8 cellular contexts compared by ENCODE assay signal in genomic region chr5:181221105-181221791, GRCh38. TPM values are rescaled to one million over a fixed set of nuclear protein-coding genes. Genes with fewer than 3 reads are reported as not detected.
DNase-seq lines count a peak whose midpoint lies in the region; ATAC-seq and TF ChIP-seq lines count a peak whose summit lies in the region.

No MANE protein-coding gene starts in this region.

- peaks cover 64% of the 10 kb centered on the region for H3K27me3 Mint-ChIP-seq in GM23338 (ENCODE audit: insufficient read depth, low read depth, poor library complexity)

- no peaks in the 10 kb centered on the region for H3K9me2 ChIP-seq in GM23338 (ENCODE audit: insufficient read depth)

- peaks cover 12% of the 10 kb centered on the region; the same call in 1 of the 2 replicates for H3K4me1 ChIP-seq in GM23338 (ENCODE audit: insufficient read depth)

- H3K36me3 ChIP-seq in GM23338 (ENCODE audit: insufficient read depth) = 0 out of 2 replicates have a peak, but pooled peaks cover 4% of the 10 kb centered on the region

- TF ChIP-seq CTCF in GM23338 (conservative IDR thresholded peaks at IDR 0.05; ENCODE audit: low read depth in 2 of 2) (no peak), epithelial cell of esophagus (IDR thresholded peaks at IDR 0.05; ENCODE audit: insufficient read depth, low read depth, low read length, missing control alignments) (no peak)

- peak overlapping the region; percentile 37 for H3K4me2 ChIP-seq in GM23338

- peaks cover 14% of the 10 kb centered on the region; the same call in 2 of the 3 replicates for H3K36me3 Mint-ChIP-seq in GM23338 (ENCODE audit: low read depth)

- peak overlapping the region; percentile 99 for H3K4me3 Mint-ChIP-seq in GM23338

- H3K79me2 ChIP-seq in GM23338 (replicated peaks; ENCODE audit: insufficient read depth) = peaks cover 20% of the 10 kb centered on the region

- peak overlapping the region; percentile 66 for H3K4me3 ChIP-seq in GM23338
- H3K4me3 ChIP-seq in epithelial cell of esophagus (ENCODE audit: low read length) = no peak overlapping the region
- peak overlapping the region; percentile 79 for H3K4me3 ChIP-seq in skeletal muscle cell (ENCODE audit: low read depth, low read length)

- no peak overlapping the region for H2AFZ ChIP-seq in GM23338

- no peak overlapping the region for H3K27ac ChIP-seq in GM23338 (ENCODE audit: low read depth)

- peaks cover 16% of the 10 kb centered on the region for H3K9me3 Mint-ChIP-seq in GM23338

- ATAC-seq in GM23338 = no peak

- peaks cover 23% of the 10 kb centered on the region for H3K4me1 Mint-ChIP-seq in GM23338

- H3K27me3 ChIP-seq in GM23338 (ENCODE audit: insufficient read depth) = peaks cover 6% of the 10 kb centered on the region

- H3F3A ChIP-seq in GM23338 (replicated peaks; ENCODE audit: low read depth) = peaks cover 16% of the 10 kb centered on the region

- H3K27ac Mint-ChIP-seq in GM23338 = no peak overlapping the region

- no peaks in the 10 kb centered on the region; the same call in 1 of the 2 replicates for H4K20me1 ChIP-seq in GM23338 (replicated peaks; ENCODE audit: insufficient read depth)

- DNase-seq in GM23338 (ENCODE audit: low spot score) (peak; percentile 47), T-helper 2 cell (peak in 3 of 5 experiments; percentile 51 to 91 (median 86)), epithelial cell of esophagus (ENCODE audit: low read depth) (peak; percentile 23), skeletal muscle cell (ENCODE audit: low read depth) (no peak), NCI-H510A (lab: John Stamatoyannopoulos, UW) (no peak), glomerular visceral epithelial cell (ENCODE audit: extremely low spot score) (no peak), DMS53 (lab: John Stamatoyannopoulos, UW) (no peak), superior temporal gyrus (ENCODE audit: extremely low spot score) (no peak)

TF ChIP-seq in GM23338, 12 proteins besides CTCF, POLR2A, EP300 and RAD21 (continues in another document):
- TF ChIP-seq ZNF462 (CRISPR knock-in tag; IDR thresholded peaks at IDR 0.05) (no peak), ETS1 (IDR thresholded peaks at IDR 0.05) (no peak), REST (IDR thresholded peaks at IDR 0.05; ENCODE audit: unreplicated experiment) (no peak), JUNB (IDR thresholded peaks at IDR 0.05; ENCODE audit: unreplicated experiment) (no peak), POLR2AphosphoS5 (IDR thresholded peaks at IDR 0.05; ENCODE audit: low read depth) (no peak), EZH2phosphoT487 (IDR thresholded peaks at IDR 0.05; ENCODE audit: unreplicated experiment) (no peak), STAT1 (IDR thresholded peaks at IDR 0.05; ENCODE audit: unreplicated experiment) (no peak), CREB1 (CRISPR knock-in tag; IDR thresholded peaks at IDR 0.05; ENCODE audit: low read depth) (no peak), ZNF331 (CRISPR knock-in tag; IDR thresholded peaks at IDR 0.05; ENCODE audit: low read depth) (no peak)

RNA-seq across cellular contexts. Expression of gene TRIM41, which starts 1.8 kb away (rescaled TPM):
- 8.7 and 9.7 TPM in 2 replicates for total RNA-seq in GM23338 (2014; rRNA removed; shearing (Covaris generic))
- polyA plus RNA-seq in GM23338 (2016; fragmentation: Nextera tagmentation; extraction: Ambion mirVana) = 6.2 and 7.3 TPM in 2 replicates

RNA-seq across cellular contexts. Expression of gene TRIM7, which starts 16.3 kb away (rescaled TPM):
- total RNA-seq in GM23338 (2014; rRNA removed; shearing (Covaris generic)) = 0.56 and 0.66 TPM in 2 replicates
- 0.37 and 0.53 TPM in 2 replicates for polyA plus RNA-seq in GM23338 (2016; fragmentation: Nextera tagmentation; extraction: Ambion mirVana)

RNA-seq across cellular contexts. Expression of gene RACK1, which starts 22.5 kb away (rescaled TPM):
- total RNA-seq in GM23338 (2014; rRNA removed; shearing (Covaris generic)) = 4,589 and 4,798 TPM in 2 replicates
- polyA plus RNA-seq in GM23338 (2016; fragmentation: Nextera tagmentation; extraction: Ambion mirVana) = 2,372 and 2,567 TPM in 2 replicates

RNA-seq across cellular contexts. Expression of gene TRIM52, which starts 39.7 kb away (rescaled TPM):
- total RNA-seq in GM23338 (2014; rRNA removed; shearing (Covaris generic)) = 2.9 and 6.2 TPM in 2 replicates
- 4.1 and 8.1 TPM in 2 replicates for polyA plus RNA-seq in GM23338 (2016; fragmentation: Nextera tagmentation; extraction: Ambion mirVana)

Comparison
In these comparisons a context has a peak if more than half of its experiments do, and no peak if none do; other contexts are left out.
1. DNase-seq: peak in GM23338 (single experiment), T-helper 2 cell (3 of 5) and epithelial cell of esophagus (single experiment); none in skeletal muscle cell (single experiment), NCI-H510A (single experiment), glomerular visceral epithelial cell (single experiment), DMS53 (single experiment) and superior temporal gyrus (single experiment).